ENCODE assay signal across 30 cellular contexts in genomic region chr20:44574372-44574771, GRCh38. TPM values are rescaled to one million over a fixed set of nuclear protein-coding genes. Genes with fewer than 3 reads are reported as not detected.
A peak's percentile ranks its signal among the peaks of the same experiment; 100 is the strongest.
DNase-seq lines count a peak whose midpoint lies in the region; ATAC-seq and TF ChIP-seq lines count a peak whose summit lies in the region.
"Had no signal": no experiment of that assay in that cellular context is flagged by ENCODE, and none has a peak within 500 bp of the region (broad histone marks: within the 10 kb centered on the region; RNA-seq: fewer than 3 reads in every experiment).

No MANE protein-coding gene starts in this region.

- H2AFZ ChIP-seq in mesenchymal stem cell (ENCODE audit: low read depth, low read length) = no peak overlapping the region
- H2AFZ ChIP-seq: GM23338 had no signal

- no peak overlapping the region for H2BK120ac ChIP-seq in mesenchymal stem cell (ENCODE audit: low read depth, low read length)

- H3K14ac ChIP-seq in mesenchymal stem cell (ENCODE audit: low read length in 2 of 2) = no peak overlapping the region

- TF ChIP-seq CTCF in HEK293 (tag by site-specific recombination; IDR thresholded peaks at IDR 0.05) (no peak), Panc1 (IDR thresholded peaks at IDR 0.05) (no peak)

- in situ Hi-C loops in Panc1 (cut with HindIII; ENCODE audit: low pct_unique_long_range_greater_than_20kb, low sequenced_read_pairs) = no loop called here

- WGBS in mesenchymal stem cell = 98% methylated on average over 3 of the region's 4 CpGs

- H4K91ac ChIP-seq in mesenchymal stem cell (ENCODE audit: low read length) = no peak overlapping the region

- peaks cover 11% of the 10 kb centered on the region for H3K79me1 ChIP-seq in mesenchymal stem cell (replicated peaks; ENCODE audit: low read length, poor library complexity, severe bottlenecking)

- no peak for ATAC-seq in Panc1
- ATAC-seq in GM19463 (IDR thresholded peaks at IDR 0.05; ENCODE audit: unreplicated experiment) = no peak
- no peak for ATAC-seq in HG03432 (IDR thresholded peaks at IDR 0.05; ENCODE audit: unreplicated experiment)
- ATAC-seq: activated CD8-positive, alpha-beta T cell treated with anti-CD3 and anti-CD28 coated beads for 36 hours; CD8-positive, alpha-beta T cell; GM23338; left lobe of liver; naive thymus-derived CD8-positive, alpha-beta T cell; stimulated activated naive CD8-positive, alpha-beta T cell treated with anti-CD3 and anti-CD28 coated beads, Interleukin-15, Interleukin-2, amounts not matched to agents 100 U/mL and 50 U/mL, for 24 hours had no signal

- H3K36me3 ChIP-seq in HEK293 (ENCODE audit: control insufficient read depth in 2 of 2, insufficient read depth in 1 of 2, low read length in 2 of 2) = no peaks in the 10 kb centered on the region
- no peaks in the 10 kb centered on the region for H3K36me3 ChIP-seq in Panc1 (ENCODE audit: control insufficient read depth, insufficient read depth, low read length)
- H3K36me3 ChIP-seq in mesenchymal stem cell (ENCODE audit: control insufficient read depth in 1 of 2, insufficient read depth in 2 of 2, low read depth in 1 of 2, low read length in 2 of 2) = no peaks in the 10 kb centered on the region
- H3K36me3 ChIP-seq in skeletal muscle tissue (ENCODE audit: control insufficient read depth in 3 of 3, insufficient read depth in 3 of 3, low read length in 3 of 3) = no peaks in the 10 kb centered on the region
- H3K36me3 ChIP-seq: BE2C, thoracic aorta had no signal

- H2BK12ac ChIP-seq in mesenchymal stem cell (ENCODE audit: low read length in 2 of 2) = no peak overlapping the region

- H3K4me3 ChIP-seq in HEK293 (ENCODE audit: low read depth, low read length) (no peak overlapping the region), Panc1 (ENCODE audit: low read depth in 2 of 2, low read length in 2 of 2) (no peak overlapping the region), mesenchymal stem cell (ENCODE audit: insufficient read depth in 1 of 2, low read depth in 1 of 2, low read length in 2 of 2) (no peak overlapping the region), skeletal muscle tissue (ENCODE audit: low read length in 3 of 3) (no peak overlapping the region)
- H3K4me3 ChIP-seq: GM23338, thoracic aorta had no signal

- peaks cover 5% of the 10 kb centered on the region for H3K4me1 ChIP-seq in HEK293 (ENCODE audit: control insufficient read depth, insufficient read depth, low read length)
- H3K4me1 ChIP-seq in Panc1 (ENCODE audit: control insufficient read depth, insufficient read depth, low read length) = peaks cover 52% of the 10 kb centered on the region
- H3K4me1 ChIP-seq in mesenchymal stem cell (ENCODE audit: control insufficient read depth, insufficient read depth, low read depth, low read length) = peaks cover 8% of the 10 kb centered on the region
- H3K4me1 ChIP-seq in skeletal muscle tissue (ENCODE audit: control insufficient read depth in 3 of 3, insufficient read depth in 3 of 3, low read length in 3 of 3) = peaks cover 44 to 56% (median 46%) of the 10 kb centered on the region in 3 donors
- H3K4me1 ChIP-seq: BE2C had no signal

- H2AK5ac ChIP-seq in mesenchymal stem cell (ENCODE audit: low read length, severe bottlenecking) = no peak overlapping the region

- CTCF ChIA-PET in HEK293 (lab: Yijun Ruan, JAX) (interaction anchor here (0.8 kb wide), 1 partner anchor 48 kb away, joined by 3 read pairs; no protein-coding TSS in a partner anchor), Panc1 (lab: Charles Lee) (interaction anchor here (2.0 kb wide), 1 partner anchor 36 kb away, joined by 10 read pairs; no protein-coding TSS in a partner anchor)

- no peaks in the 10 kb centered on the region for H3K27me3 ChIP-seq in Panc1 (ENCODE audit: control insufficient read depth, insufficient read depth, low read length)
- H3K27me3 ChIP-seq in mesenchymal stem cell (ENCODE audit: control insufficient read depth in 1 of 2, insufficient read depth in 1 of 2, low read length in 2 of 2) = no peaks in the 10 kb centered on the region
- no peaks in the 10 kb centered on the region for H3K27me3 ChIP-seq in skeletal muscle tissue (ENCODE audit: control insufficient read depth in 3 of 3, insufficient read depth in 3 of 3, low read length in 3 of 3)
- H3K27me3 ChIP-seq: BE2C had no signal

- H2BK5ac ChIP-seq in mesenchymal stem cell (ENCODE audit: low read depth, low read length, poor library complexity, severe bottlenecking) = no peak overlapping the region

- no peak overlapping the region for H3K4me2 ChIP-seq in mesenchymal stem cell (ENCODE audit: low read length, poor library complexity, severe bottlenecking)
- H3K4me2 ChIP-seq: GM23338 had no signal

- no peak overlapping the region for H3K18ac ChIP-seq in mesenchymal stem cell (ENCODE audit: low read depth in 1 of 2, low read length in 2 of 2)

- H3K4ac ChIP-seq in mesenchymal stem cell (ENCODE audit: low read depth in 1 of 2, low read length in 2 of 2) = no peak overlapping the region

- H3K27ac ChIP-seq in HEK293 (ENCODE audit: extremely low read depth, low read depth, low read length) = no peak overlapping the region
- H3K27ac ChIP-seq in Panc1 (ENCODE audit: low read length) = peak overlapping the region; percentile 89
- H3K27ac ChIP-seq in mesenchymal stem cell (ENCODE audit: low read length, poor library complexity, severe bottlenecking) = no peak overlapping the region
- peak overlapping the region; percentile 20 for H3K27ac ChIP-seq in skeletal muscle tissue (ENCODE audit: low read depth, low read length)
- H3K27ac ChIP-seq: HL-60 had no signal

- H3K9ac ChIP-seq in mesenchymal stem cell (ENCODE audit: low read length) = peak overlapping the region; percentile 92
- H3K9ac ChIP-seq in skeletal muscle tissue (ENCODE audit: low read depth in 1 of 3, low read length in 3 of 3) = no peak overlapping the region

- intact Hi-C loops in Panc1 (cut with micrococcal nuclease; ENCODE audit: unreplicated experiment) (no loop called here), head of caudate nucleus (cut with DNase I) (no loop called here)

- no TSS peak for BruUV-seq in Panc1 (replicated peaks; lab: Mats Ljungman, UMichigan)

- H3K23ac ChIP-seq in mesenchymal stem cell (ENCODE audit: low read length in 2 of 2) = no peak overlapping the region

- H2BK15ac ChIP-seq in mesenchymal stem cell (ENCODE audit: low read depth, poor library complexity, severe bottlenecking) = no peak overlapping the region

- no peak overlapping the region for H4K8ac ChIP-seq in mesenchymal stem cell (ENCODE audit: low read length)

- DNase-seq in Panc1 (ENCODE audit: low read depth, low spot score) (no peak), mesenchymal stem cell (no peak), head of caudate nucleus (no peak), NCI-H2196 (lab: John Stamatoyannopoulos, UW; ENCODE audit: unreplicated experiment) (no peak)
- DNase-seq: ACHN; activated CD8-positive, alpha-beta memory T cell treated with anti-CD3 and anti-CD28 coated beads, Interleukin-2, amount 50 U/mL, for 48 hours; activated CD8-positive, alpha-beta T cell treated with anti-CD3 and anti-CD28 coated beads for 36 hours; activated naive CD4-positive, alpha-beta T cell treated with anti-CD3 and anti-CD28 coated beads for 36 hours; BE2C; CD8-positive, alpha-beta T cell; cerebellar nuclear complex; dermis blood vessel endothelial cell; Karpas-422; naive thymus-derived CD8-positive, alpha-beta T cell; NCI-H1417; NCI-H2081; NCI-H345; NCI-H69; nucleus accumbens; Right ventricle myocardium superior; stimulated activated CD4-positive, alpha-beta T cell treated with anti-CD3 and anti-CD28 coated beads, Interleukin-1b, Interleukin-23, amount 100 ng/mL, for 48 hours; stimulated activated naive CD8-positive, alpha-beta T cell treated with anti-CD3 and anti-CD28 coated beads, Interleukin-15, Interleukin-2, amounts not matched to agents 100 U/mL and 50 U/mL, for 24 hours had no signal

- POLR2A ChIA-PET in HEK293 (lab: Yijun Ruan, JAX) = interaction anchor here (0.6 kb wide), 1 partner anchor 21 kb away, joined by 3 read pairs; no protein-coding TSS in a partner anchor
- POLR2A ChIA-PET in Panc1 (lab: Charles Lee) = no interaction called here

- no peaks in the 10 kb centered on the region for H3K9me3 ChIP-seq in HEK293 (ENCODE audit: control insufficient read depth, insufficient read depth, low read depth, low read length)
- no peaks in the 10 kb centered on the region for H3K9me3 ChIP-seq in Panc1 (ENCODE audit: control insufficient read depth, insufficient read depth, low read depth, low read length)
- no peaks in the 10 kb centered on the region for H3K9me3 ChIP-seq in mesenchymal stem cell (ENCODE audit: control insufficient read depth, low read length)
- no peaks in the 10 kb centered on the region for H3K9me3 ChIP-seq in skeletal muscle tissue (ENCODE audit: control insufficient read depth in 3 of 3, low read length in 3 of 3)
- H3K9me3 ChIP-seq: BE2C, thoracic aorta had no signal

TF ChIP-seq in HEK293, 187 proteins besides CTCF, POLR2A, EP300 and RAD21 (continues in another document):
- no peak for TF ChIP-seq ZNF513 (tag by site-specific recombination; IDR thresholded peaks at IDR 0.05)

RNA-seq across cellular contexts. Expression of gene PKIG, which starts 8.0 kb away (rescaled TPM):
- total RNA-seq in Panc1 (2021; ENCODE audit: unreplicated experiment) (66.3 TPM), skeletal muscle tissue (37.1 TPM)
- 91.5 TPM for polyA plus RNA-seq in Panc1 (2012; ENCODE audit: insufficient read length)
- polyA plus RNA-seq in mesenchymal stem cell (2013, experiment 1 of 2) = 95.4 TPM
- 96.7 TPM for polyA plus RNA-seq in mesenchymal stem cell (2013, experiment 2 of 2)

RNA-seq across cellular contexts. Expression of gene SERINC3, which starts 52.5 kb away (rescaled TPM):
- total RNA-seq in Panc1 (2021; ENCODE audit: unreplicated experiment) (76.4 TPM), skeletal muscle tissue (44.9 TPM)
- 90.5 TPM for polyA plus RNA-seq in Panc1 (2012; ENCODE audit: insufficient read length)
- 154 TPM for polyA plus RNA-seq in mesenchymal stem cell (2013, experiment 1 of 2)
- polyA plus RNA-seq in mesenchymal stem cell (2013, experiment 2 of 2) = 162 TPM

Comparison
In these comparisons a context has a peak if more than half of its experiments do, and no peak if none do; other contexts are left out.
1. H3K27ac ChIP-seq: peak in Panc1 (single experiment) and skeletal muscle tissue (single experiment); none in HEK293 (single experiment) and mesenchymal stem cell (single experiment).